In the genomic region with DNA sequence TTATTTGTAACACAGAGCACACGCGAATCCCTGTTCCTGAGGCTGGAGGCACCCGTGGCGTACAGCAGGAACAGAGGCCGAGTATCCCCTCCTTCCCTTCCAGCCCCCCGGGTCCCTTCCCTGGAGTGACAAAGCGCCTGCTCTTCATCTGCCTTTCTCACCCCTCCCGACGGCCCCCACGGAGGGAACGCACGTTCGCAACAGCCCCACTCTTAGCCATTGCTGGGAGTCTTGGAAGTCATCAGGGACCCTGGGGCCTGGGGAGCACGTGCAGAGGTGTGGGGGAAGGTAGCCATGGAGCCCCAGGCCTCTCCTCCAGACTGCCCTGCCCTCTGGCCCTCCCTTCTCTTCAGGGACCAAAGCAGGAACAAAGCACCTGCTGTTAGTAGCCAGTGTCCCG, we compare ENCODE assay signal across 21 cellular contexts. TPM values are rescaled to one million over a fixed set of nuclear protein-coding genes. Genes with fewer than 3 reads are reported as not detected.
DNase-seq lines count a peak whose midpoint lies in the region; ATAC-seq and TF ChIP-seq lines count a peak whose summit lies in the region.
"Had no signal": no experiment of that assay in that cellular context is flagged by ENCODE, and none has a peak within 500 bp of the region (broad histone marks: within the 10 kb centered on the region; RNA-seq: fewer than 3 reads in every experiment).

No MANE protein-coding gene starts in this region.

- peaks cover 41 to 52% of the 10 kb centered on the region in 2 experiments for H3K4me1 ChIP-seq in neutrophil (ENCODE audit: control insufficient read depth in 1 of 2, insufficient read depth in 1 of 2, low read depth in 1 of 2, low read length in 1 of 2)

- peak overlapping the region; percentile 7 for H3K4me3 Mint-ChIP-seq in CD4-positive, alpha-beta T cell
- peak overlapping the region; percentile 64 for H3K4me3 Mint-ChIP-seq in glutamatergic neuron (ENCODE audit: unreplicated experiment)

- TF ChIP-seq CTCF in CD4-positive, alpha-beta T cell (IDR thresholded peaks at IDR 0.05): no peak
- TF ChIP-seq CTCF in RWPE1 (conservative IDR thresholded peaks at IDR 0.05; ENCODE audit: low read depth): no peak
- no peak for TF ChIP-seq CTCF in glutamatergic neuron (IDR thresholded peaks at IDR 0.05; ENCODE audit: partially characterized antibody, unreplicated experiment)
- no peak for TF ChIP-seq CTCF in neutrophil (IDR thresholded peaks at IDR 0.05)

- no peaks in the 10 kb centered on the region for H3K36me3 ChIP-seq in neutrophil
- H3K36me3 ChIP-seq: BE2C had no signal

- CTCF ChIA-PET in CD4-positive, alpha-beta T cell (lab: Charles Lee): no interaction called here
- CTCF ChIA-PET in RWPE1 (lab: Yijun Ruan, JAX): interaction anchor here (0.6 to 2.5 kb wide), 2 partner anchors 10 to 13 kb away, joined by 4 to 22 read pairs; no protein-coding TSS in a partner anchor

- H3K27me3 Mint-ChIP-seq in CD4-positive, alpha-beta T cell: no peaks in the 10 kb centered on the region
- peaks cover 2% of the 10 kb centered on the region for H3K27me3 Mint-ChIP-seq in glutamatergic neuron (ENCODE audit: unreplicated experiment)

- DNase-seq in CD4-positive, alpha-beta T cell: no peak
- DNase-seq in RWPE1 (ENCODE audit: low spot score) (no peak), glutamatergic neuron (no peak), activated gamma-delta T cell (lab: John Stamatoyannopoulos, UW) (no peak), Ammon's horn (ENCODE audit: low spot score) (no peak)
- no peak for DNase-seq in stimulated activated naive CD8-positive, alpha-beta T cell treated with anti-CD3 and anti-CD28 coated beads, Interleukin-15, Interleukin-2, amounts not matched to agents 100 U/mL and 50 U/mL, for 24 hours
- DNase-seq: BE2C, DMS 273 treated with DMSO at 0.1 percent for 48 hours, GF-D8, IMR-90, Karpas-422, MM.1S, NCI-H1105, NCI-H1694, NCI-H226, NCI-H524 treated with DMSO at 0.1 percent for 48 hours, SHP77 treated with DMSO at 0.1 percent for 48 hours had no signal

- no peaks in the 10 kb centered on the region for H3K36me3 Mint-ChIP-seq in CD4-positive, alpha-beta T cell (ENCODE audit: low read depth)
- H3K36me3 Mint-ChIP-seq in glutamatergic neuron (ENCODE audit: unreplicated experiment): no peaks in the 10 kb centered on the region

- POLR2A ChIA-PET in CD4-positive, alpha-beta T cell (lab: Charles Lee): no interaction called here
- POLR2A ChIA-PET in RWPE1 (lab: Yijun Ruan, JAX; ENCODE audit: low non-redundant PET): no interaction called here

- H3K27me3 ChIP-seq in CD4-positive, alpha-beta T cell (ENCODE audit: control insufficient read depth, insufficient read depth, low read length): no peaks in the 10 kb centered on the region
- H3K27me3 ChIP-seq in neutrophil: no peaks in the 10 kb centered on the region
- H3K27me3 ChIP-seq: BE2C had no signal

- peak overlapping the region; percentile 86 to 88 for H3K4me3 ChIP-seq in neutrophil (ENCODE audit: low read depth in 1 of 2, low read length in 1 of 2)

- no peak overlapping the region for H3K27ac Mint-ChIP-seq in CD4-positive, alpha-beta T cell
- H3K27ac Mint-ChIP-seq in glutamatergic neuron (ENCODE audit: unreplicated experiment): no peak overlapping the region

- no peaks in the 10 kb centered on the region for H3K9me3 Mint-ChIP-seq in CD4-positive, alpha-beta T cell
- H3K9me3 Mint-ChIP-seq in glutamatergic neuron (ENCODE audit: unreplicated experiment): no peaks in the 10 kb centered on the region

- intact Hi-C loops in CD4-positive, alpha-beta T cell (cut with DNase I, micrococcal nuclease): no loop called here

- H3K9me3 ChIP-seq in CD4-positive, alpha-beta T cell (ENCODE audit: control insufficient read depth, low read length): no peaks in the 10 kb centered on the region
- no peaks in the 10 kb centered on the region for H3K9me3 ChIP-seq in neutrophil
- H3K9me3 ChIP-seq: BE2C had no signal

- H3K27ac ChIP-seq in CD4-positive, alpha-beta T cell (ENCODE audit: low read depth, low read length): no peak overlapping the region
- peak overlapping the region; percentile 84 for H3K27ac ChIP-seq in RWPE1
- peak overlapping the region; percentile 95 for H3K27ac ChIP-seq in neutrophil

- H3K4me1 Mint-ChIP-seq in CD4-positive, alpha-beta T cell (ENCODE audit: low read depth): peaks cover 2% of the 10 kb centered on the region
- peaks cover 9% of the 10 kb centered on the region for H3K4me1 Mint-ChIP-seq in glutamatergic neuron (ENCODE audit: low read depth, unreplicated experiment)

- no peak for ATAC-seq in CD4-positive, alpha-beta T cell (ENCODE audit: poor library complexity)
- ATAC-seq in GM21786 (IDR thresholded peaks at IDR 0.05; ENCODE audit: unreplicated experiment): no peak
- ATAC-seq in stimulated activated naive CD8-positive, alpha-beta T cell treated with anti-CD3 and anti-CD28 coated beads, Interleukin-15, Interleukin-2, amounts not matched to agents 100 U/mL and 50 U/mL, for 24 hours: no peak

RNA-seq across cellular contexts. Expression of a gene that starts 2.5 kb away (rescaled TPM):
- total RNA-seq in CD4-positive, alpha-beta T cell: 1 to 10 TPM; 3.6 to 4.0 TPM
- total RNA-seq in glutamatergic neuron (ENCODE audit: unreplicated experiment): 72.8 TPM

RNA-seq across cellular contexts. Expression of a gene that starts 22.1 kb away (rescaled TPM):
- not detected for total RNA-seq in CD4-positive, alpha-beta T cell
- 8.1 TPM for total RNA-seq in glutamatergic neuron (ENCODE audit: unreplicated experiment)

RNA-seq across cellular contexts. Expression of a gene that starts 27.6 kb away (rescaled TPM):
- total RNA-seq in CD4-positive, alpha-beta T cell: under 1 TPM in 1 of 2 experiments, not detected in 1; 0.11 TPM
- 71.3 TPM for total RNA-seq in glutamatergic neuron (ENCODE audit: unreplicated experiment)
- total RNA-seq: HT-29 had no signal

RNA-seq across cellular contexts. Expression of a gene that starts 57.9 kb away (rescaled TPM):
- total RNA-seq in CD4-positive, alpha-beta T cell: not detected
- not detected for total RNA-seq in glutamatergic neuron (ENCODE audit: unreplicated experiment)
- total RNA-seq: Daoy, HT-29, IMR-90 had no signal

Comparison
In these comparisons a context has a peak if more than half of its experiments do, and no peak if none do; other contexts are left out.
1. RNA of a gene that starts 2.5 kb away (total RNA-seq): 72.8 TPM in glutamatergic neuron (single experiment); 3.6 to 4.0 TPM in CD4-positive, alpha-beta T cell; every median in the first group is over 10 times any median in the second.
2. RNA of a gene that starts 27.6 kb away (total RNA-seq): 71.3 TPM in glutamatergic neuron (single experiment); 0.11 TPM in CD4-positive, alpha-beta T cell; every median in the first group is over 10 times any median in the second.